In the genomic region with DNA sequence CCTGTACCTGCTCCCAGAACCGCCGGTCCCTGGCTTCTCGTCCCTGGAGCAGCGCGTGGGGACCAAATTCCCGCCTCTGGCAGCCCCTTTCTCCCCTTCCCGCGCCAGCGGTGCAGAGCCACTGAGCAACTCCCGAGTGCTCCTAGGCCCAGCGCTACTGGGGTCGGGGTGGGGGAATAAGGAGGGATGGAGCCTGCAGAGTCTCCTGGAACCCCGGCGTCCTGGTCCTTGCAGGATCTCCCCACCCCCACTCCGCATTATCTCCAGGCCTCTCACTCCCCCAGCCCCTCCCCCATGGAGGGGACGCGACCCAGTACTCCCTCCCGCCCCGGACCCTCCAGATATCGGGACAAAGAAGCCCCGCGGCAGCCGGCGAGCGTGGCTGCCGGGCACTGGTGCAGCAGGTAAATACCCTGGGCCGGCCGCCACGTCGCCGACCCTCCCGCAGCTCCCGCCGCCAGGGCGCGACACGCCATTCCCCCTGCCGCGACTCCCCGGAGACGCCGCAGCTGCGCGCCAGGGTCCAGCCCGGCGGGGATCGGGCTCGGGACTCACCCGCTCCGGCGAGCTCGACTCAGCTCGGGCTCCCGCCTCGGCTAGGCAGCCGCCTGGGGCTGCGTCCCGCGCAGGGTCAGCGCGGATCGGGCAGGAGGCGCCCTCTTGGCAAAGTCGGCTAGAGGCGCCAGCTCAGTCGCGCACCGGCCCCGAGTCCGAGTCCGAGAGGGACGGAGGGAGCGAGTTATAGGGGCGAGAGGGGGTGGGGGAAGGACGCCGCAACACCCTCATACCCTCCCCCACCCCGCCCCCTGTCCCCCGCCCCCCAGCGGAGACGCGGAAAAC, we compare ENCODE assay signal across 7 cellular contexts. TPM values are rescaled to one million over a fixed set of nuclear protein-coding genes. Genes with fewer than 3 reads are reported as not detected.
DNase-seq lines count a peak whose midpoint lies in the region; ATAC-seq and TF ChIP-seq lines count a peak whose summit lies in the region.

No MANE protein-coding gene starts in this region.

- H3K27me3 ChIP-seq in RWPE2 (ENCODE audit: insufficient read depth, poor library complexity, severe bottlenecking): peaks cover 84% of the 10 kb centered on the region

- DNase-seq in GM20000 (ENCODE audit: low spot score) (peak; percentile 52), RWPE2 (ENCODE audit: low spot score) (no peak), NCI-H187 treated with DMSO at 0.1 percent for 48 hours (lab: John Stamatoyannopoulos, UW) (no peak)
- peak in 4 of 10 donors; percentile 5 to 19 (median 8) for DNase-seq in naive thymus-derived CD8-positive, alpha-beta T cell

- no peak overlapping the region for H3K27ac Mint-ChIP-seq in naive thymus-derived CD8-positive, alpha-beta T cell

- H3K4me3 ChIP-seq in RWPE2 (ENCODE audit: severe bottlenecking): no peak overlapping the region

- no peaks in the 10 kb centered on the region for H3K9me3 ChIP-seq in RWPE2 (ENCODE audit: severe bottlenecking)

- POLR2A ChIA-PET in naive thymus-derived CD8-positive, alpha-beta T cell (lab: Charles Lee): no interaction called here

- H3K27me3 Mint-ChIP-seq in naive thymus-derived CD8-positive, alpha-beta T cell: peaks cover 39 to 91% (median 69%) of the 10 kb centered on the region in 5 donors

- peak; percentile 76 for ATAC-seq in RWPE2 (ENCODE audit: low read depth)
- ATAC-seq in esophagus mucosa: peak; percentile 60
- peak; percentile 25 to 54 for ATAC-seq in naive thymus-derived CD8-positive, alpha-beta T cell
- ATAC-seq in HG02642 (IDR thresholded peaks at IDR 0.05; ENCODE audit: poor library complexity, unreplicated experiment): no peak
- no peak for ATAC-seq in GM19467 (IDR thresholded peaks at IDR 0.05; ENCODE audit: unreplicated experiment)

- H3K36me3 Mint-ChIP-seq in naive thymus-derived CD8-positive, alpha-beta T cell: peaks cover 0 to 5% (median 0%) of the 10 kb centered on the region in 3 donors

- no peaks in the 10 kb centered on the region for H3K4me1 ChIP-seq in RWPE2 (ENCODE audit: insufficient read depth, poor library complexity, severe bottlenecking)

- H3K4me3 Mint-ChIP-seq in naive thymus-derived CD8-positive, alpha-beta T cell: peak overlapping the region in 9 of 10 donors; percentile 39 to 81 (median 66)

- no peak overlapping the region for H3K27ac ChIP-seq in RWPE2 (ENCODE audit: poor library complexity, severe bottlenecking)

- peaks cover 2 to 20% (median 18%) of the 10 kb centered on the region in 4 donors for H3K4me1 Mint-ChIP-seq in naive thymus-derived CD8-positive, alpha-beta T cell

- peaks cover 0 to 8% (median 0%) of the 10 kb centered on the region in 9 donors for H3K9me3 Mint-ChIP-seq in naive thymus-derived CD8-positive, alpha-beta T cell

- H3K36me3 ChIP-seq in RWPE2 (ENCODE audit: low read depth): no peaks in the 10 kb centered on the region

- TF ChIP-seq CTCF in GM20000 (IDR thresholded peaks at IDR 0.05; ENCODE audit: extremely low read depth, missing control alignments) (no peak), RWPE2 (IDR thresholded peaks at IDR 0.05; ENCODE audit: poor library complexity, severe bottlenecking) (no peak)

RNA-seq across cellular contexts. Expression of a gene that starts 1.2 kb away (rescaled TPM):
- total RNA-seq in esophagus mucosa: not detected
- total RNA-seq in naive thymus-derived CD8-positive, alpha-beta T cell: not detected
- polyA plus RNA-seq in naive thymus-derived CD8-positive, alpha-beta T cell: not detected

Comparison
In these comparisons a context has a peak if more than half of its experiments do, and no peak if none do; other contexts are left out.
1. ATAC-seq: peak in RWPE2 (single experiment), esophagus mucosa (single experiment) and naive thymus-derived CD8-positive, alpha-beta T cell (2 of 2); none in HG02642 (single experiment) and GM19467 (single experiment).